In the genomic region with DNA sequence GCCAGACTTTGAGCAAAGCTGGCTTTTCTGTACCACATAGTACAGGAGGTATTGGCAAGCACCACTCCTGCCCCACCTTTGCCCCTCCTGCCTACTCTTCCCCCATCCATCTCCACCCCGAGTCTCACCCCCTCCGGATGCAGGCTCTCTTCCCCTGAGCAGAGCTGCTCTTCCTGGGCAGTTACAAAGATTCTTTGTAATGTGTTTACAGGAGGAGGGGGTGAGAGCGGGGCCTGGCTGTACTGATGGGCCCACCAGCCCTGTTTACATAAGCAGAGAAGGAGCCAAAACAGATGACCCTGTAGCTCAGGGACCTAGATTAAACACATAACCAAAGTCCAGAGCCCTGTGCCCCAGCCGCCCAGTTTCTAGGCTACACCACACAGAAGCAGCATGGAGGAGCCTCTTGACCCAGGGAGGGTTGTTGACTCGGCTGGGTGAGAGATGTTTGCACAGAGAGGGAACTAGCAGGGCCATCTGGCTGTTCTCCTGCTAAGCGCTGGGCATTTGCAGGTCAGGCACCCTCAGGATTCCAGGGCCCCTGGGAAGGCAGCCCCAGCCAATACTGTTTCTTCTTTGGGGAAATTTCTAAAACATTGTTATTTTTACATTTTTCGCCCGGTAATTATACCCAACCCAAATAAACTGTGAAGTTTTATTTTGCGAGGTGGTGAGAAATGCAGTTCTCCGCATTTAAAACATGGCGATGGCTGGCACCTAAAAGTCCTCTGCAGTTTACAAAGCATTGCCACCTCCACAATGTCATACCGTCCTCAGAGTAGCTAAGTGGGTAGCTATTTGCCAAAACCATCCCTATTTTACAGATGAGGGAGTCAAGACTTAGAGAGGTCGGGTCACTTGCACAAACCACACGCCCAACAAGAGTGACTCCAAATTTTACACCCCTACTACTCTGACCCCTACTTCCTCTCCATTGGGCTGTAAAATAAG, we compare ENCODE assay signal across 1 cellular context.
TF ChIP-seq lines count a peak whose summit lies in the region.

No MANE protein-coding gene starts in this region.

TF ChIP-seq in HepG2, 621 proteins besides CTCF, POLR2A, EP300 and RAD21 (continued from another document and continues in another):
- TF ChIP-seq, protein P1, sequence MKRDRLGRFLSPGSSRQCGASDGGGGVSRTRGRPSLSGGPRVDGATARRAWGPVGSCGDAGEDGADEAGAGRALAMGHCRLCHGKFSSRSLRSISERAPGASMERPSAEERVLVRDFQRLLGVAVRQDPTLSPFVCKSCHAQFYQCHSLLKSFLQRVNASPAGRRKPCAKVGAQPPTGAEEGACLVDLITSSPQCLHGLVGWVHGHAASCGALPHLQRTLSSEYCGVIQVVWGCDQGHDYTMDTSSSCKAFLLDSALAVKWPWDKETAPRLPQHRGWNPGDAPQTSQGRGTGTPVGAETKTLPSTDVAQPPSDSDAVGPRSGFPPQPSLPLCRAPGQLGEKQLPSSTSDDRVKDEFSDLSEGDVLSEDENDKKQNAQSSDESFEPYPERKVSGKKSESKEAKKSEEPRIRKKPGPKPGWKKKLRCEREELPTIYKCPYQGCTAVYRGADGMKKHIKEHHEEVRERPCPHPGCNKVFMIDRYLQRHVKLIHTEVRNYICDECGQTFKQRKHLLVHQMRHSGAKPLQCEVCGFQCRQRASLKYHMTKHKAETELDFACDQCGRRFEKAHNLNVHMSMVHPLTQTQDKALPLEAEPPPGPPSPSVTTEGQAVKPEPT (CRISPR knock-in tag; IDR thresholded peaks at IDR 0.05; ENCODE audit: low read depth), result peak; percentile 67; the same call in 1 of the 2 replicates
- no peak for TF ChIP-seq ZNF850 (CRISPR knock-in tag; conservative IDR thresholded peaks at IDR 0.05)
- no peak for TF ChIP-seq ZIK1 (CRISPR knock-in tag; IDR thresholded peaks at IDR 0.05; ENCODE audit: borderline replicate concordance, low read depth)
- TF ChIP-seq SOX13 (IDR thresholded peaks at IDR 0.05), result peak; percentile 78
- peak in 1 of 2 experiments; percentile 85; a peak in 2 of 4 replicates for TF ChIP-seq SOX13 (CRISPR knock-in tag; conservative IDR thresholded peaks at IDR 0.05 in 1 of 2, IDR thresholded peaks at IDR 0.05 in 1 of 2)
- TF ChIP-seq JUNB (CRISPR knock-in tag; IDR thresholded peaks at IDR 0.05; ENCODE audit: borderline replicate concordance), result no peak; the same call in 1 of the 2 replicates
- no peak for TF ChIP-seq ZNF30 (CRISPR knock-in tag; IDR thresholded peaks at IDR 0.05)
- TF ChIP-seq, protein P2, sequence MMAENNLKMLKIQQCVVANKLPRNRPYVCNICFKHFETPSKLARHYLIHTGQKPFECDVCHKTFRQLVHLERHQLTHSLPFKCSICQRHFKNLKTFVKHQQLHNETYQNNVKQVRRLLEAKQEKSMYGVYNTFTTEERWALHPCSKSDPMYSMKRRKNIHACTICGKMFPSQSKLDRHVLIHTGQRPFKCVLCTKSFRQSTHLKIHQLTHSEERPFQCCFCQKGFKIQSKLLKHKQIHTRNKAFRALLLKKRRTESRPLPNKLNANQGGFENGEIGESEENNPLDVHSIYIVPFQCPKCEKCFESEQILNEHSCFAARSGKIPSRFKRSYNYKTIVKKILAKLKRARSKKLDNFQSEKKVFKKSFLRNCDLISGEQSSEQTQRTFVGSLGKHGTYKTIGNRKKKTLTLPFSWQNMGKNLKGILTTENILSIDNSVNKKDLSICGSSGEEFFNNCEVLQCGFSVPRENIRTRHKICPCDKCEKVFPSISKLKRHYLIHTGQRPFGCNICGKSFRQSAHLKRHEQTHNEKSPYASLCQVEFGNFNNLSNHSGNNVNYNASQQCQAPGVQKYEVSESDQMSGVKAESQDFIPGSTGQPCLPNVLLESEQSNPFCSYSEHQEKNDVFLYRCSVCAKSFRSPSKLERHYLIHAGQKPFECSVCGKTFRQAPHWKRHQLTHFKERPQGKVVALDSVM (CRISPR knock-in tag; IDR thresholded peaks at IDR 0.05), result peak; percentile 69
- peak; percentile 89; the same call in 1 of the 2 replicates for TF ChIP-seq HNF4G (IDR thresholded peaks at IDR 0.05; ENCODE audit: borderline replicate concordance, low read depth, low read length)
- TF ChIP-seq HNF4G (CRISPR knock-in tag; IDR thresholded peaks at IDR 0.05; ENCODE audit: borderline replicate concordance, low read depth), result peak; percentile 95
- TF ChIP-seq TARDBP (CRISPR knock-in tag; IDR thresholded peaks at IDR 0.05), result peak; percentile 99
- TF ChIP-seq SP140L (CRISPR knock-in tag; IDR thresholded peaks at IDR 0.05; ENCODE audit: borderline replicate concordance), result no peak
- TF ChIP-seq, protein P3, sequence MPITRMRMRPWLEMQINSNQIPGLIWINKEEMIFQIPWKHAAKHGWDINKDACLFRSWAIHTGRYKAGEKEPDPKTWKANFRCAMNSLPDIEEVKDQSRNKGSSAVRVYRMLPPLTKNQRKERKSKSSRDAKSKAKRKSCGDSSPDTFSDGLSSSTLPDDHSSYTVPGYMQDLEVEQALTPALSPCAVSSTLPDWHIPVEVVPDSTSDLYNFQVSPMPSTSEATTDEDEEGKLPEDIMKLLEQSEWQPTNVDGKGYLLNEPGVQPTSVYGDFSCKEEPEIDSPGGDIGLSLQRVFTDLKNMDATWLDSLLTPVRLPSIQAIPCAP (CRISPR knock-in tag; IDR thresholded peaks at IDR 0.05; ENCODE audit: low read depth), result no peak; the same call in 1 of the 2 replicates
- no peak for TF ChIP-seq ZNF207 (IDR thresholded peaks at IDR 0.05; ENCODE audit: borderline replicate concordance)
- TF ChIP-seq ASH2L (IDR thresholded peaks at IDR 0.05; ENCODE audit: insufficient read length, low read depth, low read length), result peak; percentile 91
- TF ChIP-seq ZC3H4 (CRISPR knock-in tag; IDR thresholded peaks at IDR 0.05; ENCODE audit: borderline replicate concordance), result no peak
- TF ChIP-seq, protein P4, sequence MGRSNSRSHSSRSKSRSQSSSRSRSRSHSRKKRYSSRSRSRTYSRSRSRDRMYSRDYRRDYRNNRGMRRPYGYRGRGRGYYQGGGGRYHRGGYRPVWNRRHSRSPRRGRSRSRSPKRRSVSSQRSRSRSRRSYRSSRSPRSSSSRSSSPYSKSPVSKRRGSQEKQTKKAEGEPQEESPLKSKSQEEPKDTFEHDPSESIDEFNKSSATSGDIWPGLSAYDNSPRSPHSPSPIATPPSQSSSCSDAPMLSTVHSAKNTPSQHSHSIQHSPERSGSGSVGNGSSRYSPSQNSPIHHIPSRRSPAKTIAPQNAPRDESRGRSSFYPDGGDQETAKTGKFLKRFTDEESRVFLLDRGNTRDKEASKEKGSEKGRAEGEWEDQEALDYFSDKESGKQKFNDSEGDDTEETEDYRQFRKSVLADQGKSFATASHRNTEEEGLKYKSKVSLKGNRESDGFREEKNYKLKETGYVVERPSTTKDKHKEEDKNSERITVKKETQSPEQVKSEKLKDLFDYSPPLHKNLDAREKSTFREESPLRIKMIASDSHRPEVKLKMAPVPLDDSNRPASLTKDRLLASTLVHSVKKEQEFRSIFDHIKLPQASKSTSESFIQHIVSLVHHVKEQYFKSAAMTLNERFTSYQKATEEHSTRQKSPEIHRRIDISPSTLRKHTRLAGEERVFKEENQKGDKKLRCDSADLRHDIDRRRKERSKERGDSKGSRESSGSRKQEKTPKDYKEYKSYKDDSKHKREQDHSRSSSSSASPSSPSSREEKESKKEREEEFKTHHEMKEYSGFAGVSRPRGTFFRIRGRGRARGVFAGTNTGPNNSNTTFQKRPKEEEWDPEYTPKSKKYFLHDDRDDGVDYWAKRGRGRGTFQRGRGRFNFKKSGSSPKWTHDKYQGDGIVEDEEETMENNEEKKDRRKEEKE (IDR thresholded peaks at IDR 0.05), result no peak
- TF ChIP-seq NFKBIZ (CRISPR knock-in tag; IDR thresholded peaks at IDR 0.05), result peak; percentile 89
- TF ChIP-seq, protein P5, sequence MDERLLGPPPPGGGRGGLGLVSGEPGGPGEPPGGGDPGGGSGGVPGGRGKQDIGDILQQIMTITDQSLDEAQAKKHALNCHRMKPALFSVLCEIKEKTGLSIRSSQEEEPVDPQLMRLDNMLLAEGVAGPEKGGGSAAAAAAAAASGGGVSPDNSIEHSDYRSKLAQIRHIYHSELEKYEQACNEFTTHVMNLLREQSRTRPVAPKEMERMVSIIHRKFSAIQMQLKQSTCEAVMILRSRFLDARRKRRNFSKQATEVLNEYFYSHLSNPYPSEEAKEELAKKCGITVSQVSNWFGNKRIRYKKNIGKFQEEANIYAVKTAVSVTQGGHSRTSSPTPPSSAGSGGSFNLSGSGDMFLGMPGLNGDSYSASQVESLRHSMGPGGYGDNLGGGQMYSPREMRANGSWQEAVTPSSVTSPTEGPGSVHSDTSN (CRISPR knock-in tag; IDR thresholded peaks at IDR 0.05), result no peak
- 0 out of 2 replicates have a peak, but pooled peaks have one; percentile 32 for TF ChIP-seq GABPB1 (CRISPR knock-in tag; IDR thresholded peaks at IDR 0.05)
- TF ChIP-seq, protein P6, sequence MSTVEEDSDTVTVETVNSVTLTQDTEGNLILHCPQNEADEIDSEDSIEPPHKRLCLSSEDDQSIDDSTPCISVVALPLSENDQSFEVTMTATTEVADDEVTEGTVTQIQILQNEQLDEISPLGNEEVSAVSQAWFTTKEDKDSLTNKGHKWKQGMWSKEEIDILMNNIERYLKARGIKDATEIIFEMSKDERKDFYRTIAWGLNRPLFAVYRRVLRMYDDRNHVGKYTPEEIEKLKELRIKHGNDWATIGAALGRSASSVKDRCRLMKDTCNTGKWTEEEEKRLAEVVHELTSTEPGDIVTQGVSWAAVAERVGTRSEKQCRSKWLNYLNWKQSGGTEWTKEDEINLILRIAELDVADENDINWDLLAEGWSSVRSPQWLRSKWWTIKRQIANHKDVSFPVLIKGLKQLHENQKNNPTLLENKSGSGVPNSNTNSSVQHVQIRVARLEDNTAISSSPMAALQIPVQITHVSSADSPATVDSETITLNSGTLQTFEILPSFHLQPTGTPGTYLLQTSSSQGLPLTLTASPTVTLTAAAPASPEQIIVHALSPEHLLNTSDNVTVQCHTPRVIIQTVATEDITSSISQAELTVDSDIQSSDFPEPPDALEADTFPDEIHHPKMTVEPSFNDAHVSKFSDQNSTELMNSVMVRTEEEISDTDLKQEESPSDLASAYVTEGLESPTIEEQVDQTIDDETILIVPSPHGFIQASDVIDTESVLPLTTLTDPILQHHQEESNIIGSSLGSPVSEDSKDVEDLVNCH (CRISPR knock-in tag; IDR thresholded peaks at IDR 0.05), result no peak
- TF ChIP-seq, protein P7, sequence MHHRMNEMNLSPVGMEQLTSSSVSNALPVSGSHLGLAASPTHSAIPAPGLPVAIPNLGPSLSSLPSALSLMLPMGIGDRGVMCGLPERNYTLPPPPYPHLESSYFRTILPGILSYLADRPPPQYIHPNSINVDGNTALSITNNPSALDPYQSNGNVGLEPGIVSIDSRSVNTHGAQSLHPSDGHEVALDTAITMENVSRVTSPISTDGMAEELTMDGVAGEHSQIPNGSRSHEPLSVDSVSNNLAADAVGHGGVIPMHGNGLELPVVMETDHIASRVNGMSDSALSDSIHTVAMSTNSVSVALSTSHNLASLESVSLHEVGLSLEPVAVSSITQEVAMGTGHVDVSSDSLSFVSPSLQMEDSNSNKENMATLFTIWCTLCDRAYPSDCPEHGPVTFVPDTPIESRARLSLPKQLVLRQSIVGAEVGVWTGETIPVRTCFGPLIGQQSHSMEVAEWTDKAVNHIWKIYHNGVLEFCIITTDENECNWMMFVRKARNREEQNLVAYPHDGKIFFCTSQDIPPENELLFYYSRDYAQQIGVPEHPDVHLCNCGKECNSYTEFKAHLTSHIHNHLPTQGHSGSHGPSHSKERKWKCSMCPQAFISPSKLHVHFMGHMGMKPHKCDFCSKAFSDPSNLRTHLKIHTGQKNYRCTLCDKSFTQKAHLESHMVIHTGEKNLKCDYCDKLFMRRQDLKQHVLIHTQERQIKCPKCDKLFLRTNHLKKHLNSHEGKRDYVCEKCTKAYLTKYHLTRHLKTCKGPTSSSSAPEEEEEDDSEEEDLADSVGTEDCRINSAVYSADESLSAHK (CRISPR knock-in tag; IDR thresholded peaks at IDR 0.05; ENCODE audit: borderline replicate concordance), result no peak
- TF ChIP-seq AKAP8 (CRISPR knock-in tag; IDR thresholded peaks at IDR 0.05), result peak; percentile 18; the same call in 1 of the 2 replicates
- TF ChIP-seq ZNF782 (CRISPR knock-in tag; IDR thresholded peaks at IDR 0.05; ENCODE audit: borderline replicate concordance), result no peak
- no peak for TF ChIP-seq NFE2L1 (CRISPR knock-in tag; IDR thresholded peaks at IDR 0.05; ENCODE audit: borderline replicate concordance)
- TF ChIP-seq IRF2 (CRISPR knock-in tag; IDR thresholded peaks at IDR 0.05), result peak; percentile 76; the same call in 1 of the 2 replicates
- TF ChIP-seq, protein P8, sequence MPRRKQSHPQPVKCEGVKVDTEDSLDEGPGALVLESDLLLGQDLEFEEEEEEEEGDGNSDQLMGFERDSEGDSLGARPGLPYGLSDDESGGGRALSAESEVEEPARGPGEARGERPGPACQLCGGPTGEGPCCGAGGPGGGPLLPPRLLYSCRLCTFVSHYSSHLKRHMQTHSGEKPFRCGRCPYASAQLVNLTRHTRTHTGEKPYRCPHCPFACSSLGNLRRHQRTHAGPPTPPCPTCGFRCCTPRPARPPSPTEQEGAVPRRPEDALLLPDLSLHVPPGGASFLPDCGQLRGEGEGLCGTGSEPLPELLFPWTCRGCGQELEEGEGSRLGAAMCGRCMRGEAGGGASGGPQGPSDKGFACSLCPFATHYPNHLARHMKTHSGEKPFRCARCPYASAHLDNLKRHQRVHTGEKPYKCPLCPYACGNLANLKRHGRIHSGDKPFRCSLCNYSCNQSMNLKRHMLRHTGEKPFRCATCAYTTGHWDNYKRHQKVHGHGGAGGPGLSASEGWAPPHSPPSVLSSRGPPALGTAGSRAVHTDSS (CRISPR knock-in tag; conservative IDR thresholded peaks at IDR 0.05), result no peak
- TF ChIP-seq ZNF75D (CRISPR knock-in tag; IDR thresholded peaks at IDR 0.05; ENCODE audit: borderline replicate concordance), result no peak
- peak; percentile 90 for TF ChIP-seq ZNF768 (CRISPR knock-in tag; IDR thresholded peaks at IDR 0.05)
- no peak for TF ChIP-seq ZNF572 (CRISPR knock-in tag; IDR thresholded peaks at IDR 0.05)
- no peak for TF ChIP-seq TBP (CRISPR knock-in tag; IDR thresholded peaks at IDR 0.05)
- TF ChIP-seq SMAD1 (CRISPR knock-in tag; IDR thresholded peaks at IDR 0.05; ENCODE audit: borderline replicate concordance, low read depth), result no peak; the same call in 1 of the 2 replicates
- no peak for TF ChIP-seq SNAI1 (CRISPR knock-in tag; IDR thresholded peaks at IDR 0.05; ENCODE audit: borderline replicate concordance)
- TF ChIP-seq ZNF547 (CRISPR knock-in tag; IDR thresholded peaks at IDR 0.05), result 0 out of 2 replicates have a peak, but pooled peaks have one; percentile 43
- peak; percentile 90 for TF ChIP-seq ZFP1 (CRISPR knock-in tag; IDR thresholded peaks at IDR 0.05)
- peak; percentile 97 for TF ChIP-seq HNF4A (CRISPR knock-in tag; IDR thresholded peaks at IDR 0.05)
- TF ChIP-seq, protein P9, sequence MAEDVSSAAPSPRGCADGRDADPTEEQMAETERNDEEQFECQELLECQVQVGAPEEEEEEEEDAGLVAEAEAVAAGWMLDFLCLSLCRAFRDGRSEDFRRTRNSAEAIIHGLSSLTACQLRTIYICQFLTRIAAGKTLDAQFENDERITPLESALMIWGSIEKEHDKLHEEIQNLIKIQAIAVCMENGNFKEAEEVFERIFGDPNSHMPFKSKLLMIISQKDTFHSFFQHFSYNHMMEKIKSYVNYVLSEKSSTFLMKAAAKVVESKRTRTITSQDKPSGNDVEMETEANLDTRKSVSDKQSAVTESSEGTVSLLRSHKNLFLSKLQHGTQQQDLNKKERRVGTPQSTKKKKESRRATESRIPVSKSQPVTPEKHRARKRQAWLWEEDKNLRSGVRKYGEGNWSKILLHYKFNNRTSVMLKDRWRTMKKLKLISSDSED (CRISPR knock-in tag; IDR thresholded peaks at IDR 0.05), result no peak
- TF ChIP-seq KDM4B (CRISPR knock-in tag; IDR thresholded peaks at IDR 0.05), result peak; percentile 37; the same call in 1 of the 2 replicates
- TF ChIP-seq CCDC6 (CRISPR knock-in tag; IDR thresholded peaks at IDR 0.05), result no peak
- peak; percentile 76; the same call in 1 of the 2 replicates for TF ChIP-seq ZMYM2 (CRISPR knock-in tag; IDR thresholded peaks at IDR 0.05)
- peak; percentile 87 for TF ChIP-seq ZBTB38 (CRISPR knock-in tag; IDR thresholded peaks at IDR 0.05)
